1 cellular context compared by ENCODE assay signal in the genomic region with DNA sequence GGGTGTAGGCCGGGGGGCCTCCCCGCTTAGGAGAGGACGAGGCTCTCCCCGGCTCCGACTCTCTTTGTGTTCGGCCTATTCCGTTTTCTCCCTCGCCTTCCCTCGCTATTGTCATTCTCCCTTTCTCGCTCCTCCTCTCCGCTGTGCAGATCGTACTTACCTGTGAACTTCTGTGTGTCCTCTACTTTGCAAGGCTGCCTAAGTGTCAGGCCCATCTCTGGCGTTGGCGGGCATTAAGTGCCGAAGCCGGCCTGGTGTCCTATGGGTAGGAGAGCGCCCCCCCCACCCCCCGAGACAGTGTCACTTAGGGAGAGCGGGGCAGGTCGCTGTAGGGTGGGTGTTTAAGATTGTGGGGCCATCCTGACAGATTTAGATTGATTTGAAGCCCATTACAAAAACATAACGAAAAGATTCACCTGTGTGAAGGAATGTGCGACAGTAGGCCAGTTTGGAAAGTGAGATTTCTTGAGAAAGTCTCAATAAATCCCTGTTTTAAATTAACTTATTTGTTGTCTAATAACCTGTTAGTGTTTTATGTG.
TF ChIP-seq lines count a peak whose summit lies in the region.

No MANE protein-coding gene starts in this region.

TF ChIP-seq in K562, 482 proteins besides CTCF, POLR2A, EP300 and RAD21 (continued from another document and continues in another):
- TF ChIP-seq, protein P1, sequence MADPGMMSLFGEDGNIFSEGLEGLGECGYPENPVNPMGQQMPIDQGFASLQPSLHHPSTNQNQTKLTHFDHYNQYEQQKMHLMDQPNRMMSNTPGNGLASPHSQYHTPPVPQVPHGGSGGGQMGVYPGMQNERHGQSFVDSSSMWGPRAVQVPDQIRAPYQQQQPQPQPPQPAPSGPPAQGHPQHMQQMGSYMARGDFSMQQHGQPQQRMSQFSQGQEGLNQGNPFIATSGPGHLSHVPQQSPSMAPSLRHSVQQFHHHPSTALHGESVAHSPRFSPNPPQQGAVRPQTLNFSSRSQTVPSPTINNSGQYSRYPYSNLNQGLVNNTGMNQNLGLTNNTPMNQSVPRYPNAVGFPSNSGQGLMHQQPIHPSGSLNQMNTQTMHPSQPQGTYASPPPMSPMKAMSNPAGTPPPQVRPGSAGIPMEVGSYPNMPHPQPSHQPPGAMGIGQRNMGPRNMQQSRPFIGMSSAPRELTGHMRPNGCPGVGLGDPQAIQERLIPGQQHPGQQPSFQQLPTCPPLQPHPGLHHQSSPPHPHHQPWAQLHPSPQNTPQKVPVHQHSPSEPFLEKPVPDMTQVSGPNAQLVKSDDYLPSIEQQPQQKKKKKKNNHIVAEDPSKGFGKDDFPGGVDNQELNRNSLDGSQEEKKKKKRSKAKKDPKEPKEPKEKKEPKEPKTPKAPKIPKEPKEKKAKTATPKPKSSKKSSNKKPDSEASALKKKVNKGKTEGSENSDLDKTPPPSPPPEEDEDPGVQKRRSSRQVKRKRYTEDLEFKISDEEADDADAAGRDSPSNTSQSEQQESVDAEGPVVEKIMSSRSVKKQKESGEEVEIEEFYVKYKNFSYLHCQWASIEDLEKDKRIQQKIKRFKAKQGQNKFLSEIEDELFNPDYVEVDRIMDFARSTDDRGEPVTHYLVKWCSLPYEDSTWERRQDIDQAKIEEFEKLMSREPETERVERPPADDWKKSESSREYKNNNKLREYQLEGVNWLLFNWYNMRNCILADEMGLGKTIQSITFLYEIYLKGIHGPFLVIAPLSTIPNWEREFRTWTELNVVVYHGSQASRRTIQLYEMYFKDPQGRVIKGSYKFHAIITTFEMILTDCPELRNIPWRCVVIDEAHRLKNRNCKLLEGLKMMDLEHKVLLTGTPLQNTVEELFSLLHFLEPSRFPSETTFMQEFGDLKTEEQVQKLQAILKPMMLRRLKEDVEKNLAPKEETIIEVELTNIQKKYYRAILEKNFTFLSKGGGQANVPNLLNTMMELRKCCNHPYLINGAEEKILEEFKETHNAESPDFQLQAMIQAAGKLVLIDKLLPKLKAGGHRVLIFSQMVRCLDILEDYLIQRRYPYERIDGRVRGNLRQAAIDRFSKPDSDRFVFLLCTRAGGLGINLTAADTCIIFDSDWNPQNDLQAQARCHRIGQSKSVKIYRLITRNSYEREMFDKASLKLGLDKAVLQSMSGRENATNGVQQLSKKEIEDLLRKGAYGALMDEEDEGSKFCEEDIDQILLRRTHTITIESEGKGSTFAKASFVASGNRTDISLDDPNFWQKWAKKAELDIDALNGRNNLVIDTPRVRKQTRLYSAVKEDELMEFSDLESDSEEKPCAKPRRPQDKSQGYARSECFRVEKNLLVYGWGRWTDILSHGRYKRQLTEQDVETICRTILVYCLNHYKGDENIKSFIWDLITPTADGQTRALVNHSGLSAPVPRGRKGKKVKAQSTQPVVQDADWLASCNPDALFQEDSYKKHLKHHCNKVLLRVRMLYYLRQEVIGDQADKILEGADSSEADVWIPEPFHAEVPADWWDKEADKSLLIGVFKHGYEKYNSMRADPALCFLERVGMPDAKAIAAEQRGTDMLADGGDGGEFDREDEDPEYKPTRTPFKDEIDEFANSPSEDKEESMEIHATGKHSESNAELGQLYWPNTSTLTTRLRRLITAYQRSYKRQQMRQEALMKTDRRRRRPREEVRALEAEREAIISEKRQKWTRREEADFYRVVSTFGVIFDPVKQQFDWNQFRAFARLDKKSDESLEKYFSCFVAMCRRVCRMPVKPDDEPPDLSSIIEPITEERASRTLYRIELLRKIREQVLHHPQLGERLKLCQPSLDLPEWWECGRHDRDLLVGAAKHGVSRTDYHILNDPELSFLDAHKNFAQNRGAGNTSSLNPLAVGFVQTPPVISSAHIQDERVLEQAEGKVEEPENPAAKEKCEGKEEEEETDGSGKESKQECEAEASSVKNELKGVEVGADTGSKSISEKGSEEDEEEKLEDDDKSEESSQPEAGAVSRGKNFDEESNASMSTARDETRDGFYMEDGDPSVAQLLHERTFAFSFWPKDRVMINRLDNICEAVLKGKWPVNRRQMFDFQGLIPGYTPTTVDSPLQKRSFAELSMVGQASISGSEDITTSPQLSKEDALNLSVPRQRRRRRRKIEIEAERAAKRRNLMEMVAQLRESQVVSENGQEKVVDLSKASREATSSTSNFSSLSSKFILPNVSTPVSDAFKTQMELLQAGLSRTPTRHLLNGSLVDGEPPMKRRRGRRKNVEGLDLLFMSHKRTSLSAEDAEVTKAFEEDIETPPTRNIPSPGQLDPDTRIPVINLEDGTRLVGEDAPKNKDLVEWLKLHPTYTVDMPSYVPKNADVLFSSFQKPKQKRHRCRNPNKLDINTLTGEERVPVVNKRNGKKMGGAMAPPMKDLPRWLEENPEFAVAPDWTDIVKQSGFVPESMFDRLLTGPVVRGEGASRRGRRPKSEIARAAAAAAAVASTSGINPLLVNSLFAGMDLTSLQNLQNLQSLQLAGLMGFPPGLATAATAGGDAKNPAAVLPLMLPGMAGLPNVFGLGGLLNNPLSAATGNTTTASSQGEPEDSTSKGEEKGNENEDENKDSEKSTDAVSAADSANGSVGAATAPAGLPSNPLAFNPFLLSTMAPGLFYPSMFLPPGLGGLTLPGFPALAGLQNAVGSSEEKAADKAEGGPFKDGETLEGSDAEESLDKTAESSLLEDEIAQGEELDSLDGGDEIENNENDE (IDR thresholded peaks at IDR 0.05; ENCODE audit: low read depth, low read length), result no peak
- TF ChIP-seq MCM3 (IDR thresholded peaks at IDR 0.05) (no peak), PML (IDR thresholded peaks at IDR 0.05; ENCODE audit: low read length) (no peak), PHF8 (IDR thresholded peaks at IDR 0.05; ENCODE audit: borderline replicate concordance, low read length) (no peak; the same call in 1 of the 2 replicates), CBX1 (IDR thresholded peaks at IDR 0.05; ENCODE audit: low read depth) (no peak), POLR2G (IDR thresholded peaks at IDR 0.05; ENCODE audit: low read depth, low read length) (no peak), ZNF408 (CRISPR knock-in tag; IDR thresholded peaks at IDR 0.05; ENCODE audit: low read depth) (no peak), EWSR1 (IDR thresholded peaks at IDR 0.05; ENCODE audit: borderline replicate concordance, low read depth, partially characterized antibody) (no peak), OTX1 (CRISPR knock-in tag; IDR thresholded peaks at IDR 0.05) (peak; percentile 16; the same call in 1 of the 2 replicates), PHB (CRISPR knock-in tag; IDR thresholded peaks at IDR 0.05) (no peak), CHD4 (IDR thresholded peaks at IDR 0.05; ENCODE audit: insufficient read depth, insufficient replicate concordance, low read depth, low read length, poor library complexity, severe bottlenecking) (no peak), RAD51 (IDR thresholded peaks at IDR 0.05; ENCODE audit: borderline replicate concordance, low read depth) (no peak; the same call in 1 of the 2 replicates), TBP (optimal IDR thresholded peaks at IDR 0.05; ENCODE audit: low read depth, low read length) (peak; percentile 34), MCM2 (IDR thresholded peaks at IDR 0.05; ENCODE audit: low read depth) (no peak), ZNF12 (CRISPR knock-in tag; IDR thresholded peaks at IDR 0.05) (no peak), POLR2AphosphoS2 (IDR thresholded peaks at IDR 0.05; ENCODE audit: low read length) (no peak), ZNF316 (IDR thresholded peaks at IDR 0.05) (no peak), HNRNPUL1 (IDR thresholded peaks at IDR 0.05; ENCODE audit: low read length) (0 out of 2 replicates have a peak, but pooled peaks have one; percentile 34)
- TF ChIP-seq, protein P2, sequence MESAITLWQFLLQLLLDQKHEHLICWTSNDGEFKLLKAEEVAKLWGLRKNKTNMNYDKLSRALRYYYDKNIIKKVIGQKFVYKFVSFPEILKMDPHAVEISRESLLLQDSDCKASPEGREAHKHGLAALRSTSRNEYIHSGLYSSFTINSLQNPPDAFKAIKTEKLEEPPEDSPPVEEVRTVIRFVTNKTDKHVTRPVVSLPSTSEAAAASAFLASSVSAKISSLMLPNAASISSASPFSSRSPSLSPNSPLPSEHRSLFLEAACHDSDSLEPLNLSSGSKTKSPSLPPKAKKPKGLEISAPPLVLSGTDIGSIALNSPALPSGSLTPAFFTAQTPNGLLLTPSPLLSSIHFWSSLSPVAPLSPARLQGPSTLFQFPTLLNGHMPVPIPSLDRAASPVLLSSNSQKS (CRISPR knock-in tag; IDR thresholded peaks at IDR 0.05), result no peak
- TF ChIP-seq, protein P3, sequence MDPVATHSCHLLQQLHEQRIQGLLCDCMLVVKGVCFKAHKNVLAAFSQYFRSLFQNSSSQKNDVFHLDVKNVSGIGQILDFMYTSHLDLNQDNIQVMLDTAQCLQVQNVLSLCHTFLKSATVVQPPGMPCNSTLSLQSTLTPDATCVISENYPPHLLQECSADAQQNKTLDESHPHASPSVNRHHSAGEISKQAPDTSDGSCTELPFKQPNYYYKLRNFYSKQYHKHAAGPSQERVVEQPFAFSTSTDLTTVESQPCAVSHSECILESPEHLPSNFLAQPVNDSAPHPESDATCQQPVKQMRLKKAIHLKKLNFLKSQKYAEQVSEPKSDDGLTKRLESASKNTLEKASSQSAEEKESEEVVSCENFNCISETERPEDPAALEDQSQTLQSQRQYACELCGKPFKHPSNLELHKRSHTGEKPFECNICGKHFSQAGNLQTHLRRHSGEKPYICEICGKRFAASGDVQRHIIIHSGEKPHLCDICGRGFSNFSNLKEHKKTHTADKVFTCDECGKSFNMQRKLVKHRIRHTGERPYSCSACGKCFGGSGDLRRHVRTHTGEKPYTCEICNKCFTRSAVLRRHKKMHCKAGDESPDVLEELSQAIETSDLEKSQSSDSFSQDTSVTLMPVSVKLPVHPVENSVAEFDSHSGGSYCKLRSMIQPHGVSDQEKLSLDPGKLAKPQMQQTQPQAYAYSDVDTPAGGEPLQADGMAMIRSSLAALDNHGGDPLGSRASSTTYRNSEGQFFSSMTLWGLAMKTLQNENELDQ (CRISPR knock-in tag; IDR thresholded peaks at IDR 0.05; ENCODE audit: borderline replicate concordance), result peak; percentile 54; the same call in 1 of the 2 replicates
- TF ChIP-seq, protein P4, sequence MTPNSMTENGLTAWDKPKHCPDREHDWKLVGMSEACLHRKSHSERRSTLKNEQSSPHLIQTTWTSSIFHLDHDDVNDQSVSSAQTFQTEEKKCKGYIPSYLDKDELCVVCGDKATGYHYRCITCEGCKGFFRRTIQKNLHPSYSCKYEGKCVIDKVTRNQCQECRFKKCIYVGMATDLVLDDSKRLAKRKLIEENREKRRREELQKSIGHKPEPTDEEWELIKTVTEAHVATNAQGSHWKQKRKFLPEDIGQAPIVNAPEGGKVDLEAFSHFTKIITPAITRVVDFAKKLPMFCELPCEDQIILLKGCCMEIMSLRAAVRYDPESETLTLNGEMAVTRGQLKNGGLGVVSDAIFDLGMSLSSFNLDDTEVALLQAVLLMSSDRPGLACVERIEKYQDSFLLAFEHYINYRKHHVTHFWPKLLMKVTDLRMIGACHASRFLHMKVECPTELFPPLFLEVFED (CRISPR knock-in tag; conservative IDR thresholded peaks at IDR 0.05), result peak; percentile 74; the same call in 1 of the 2 replicates
- TF ChIP-seq, protein P5, sequence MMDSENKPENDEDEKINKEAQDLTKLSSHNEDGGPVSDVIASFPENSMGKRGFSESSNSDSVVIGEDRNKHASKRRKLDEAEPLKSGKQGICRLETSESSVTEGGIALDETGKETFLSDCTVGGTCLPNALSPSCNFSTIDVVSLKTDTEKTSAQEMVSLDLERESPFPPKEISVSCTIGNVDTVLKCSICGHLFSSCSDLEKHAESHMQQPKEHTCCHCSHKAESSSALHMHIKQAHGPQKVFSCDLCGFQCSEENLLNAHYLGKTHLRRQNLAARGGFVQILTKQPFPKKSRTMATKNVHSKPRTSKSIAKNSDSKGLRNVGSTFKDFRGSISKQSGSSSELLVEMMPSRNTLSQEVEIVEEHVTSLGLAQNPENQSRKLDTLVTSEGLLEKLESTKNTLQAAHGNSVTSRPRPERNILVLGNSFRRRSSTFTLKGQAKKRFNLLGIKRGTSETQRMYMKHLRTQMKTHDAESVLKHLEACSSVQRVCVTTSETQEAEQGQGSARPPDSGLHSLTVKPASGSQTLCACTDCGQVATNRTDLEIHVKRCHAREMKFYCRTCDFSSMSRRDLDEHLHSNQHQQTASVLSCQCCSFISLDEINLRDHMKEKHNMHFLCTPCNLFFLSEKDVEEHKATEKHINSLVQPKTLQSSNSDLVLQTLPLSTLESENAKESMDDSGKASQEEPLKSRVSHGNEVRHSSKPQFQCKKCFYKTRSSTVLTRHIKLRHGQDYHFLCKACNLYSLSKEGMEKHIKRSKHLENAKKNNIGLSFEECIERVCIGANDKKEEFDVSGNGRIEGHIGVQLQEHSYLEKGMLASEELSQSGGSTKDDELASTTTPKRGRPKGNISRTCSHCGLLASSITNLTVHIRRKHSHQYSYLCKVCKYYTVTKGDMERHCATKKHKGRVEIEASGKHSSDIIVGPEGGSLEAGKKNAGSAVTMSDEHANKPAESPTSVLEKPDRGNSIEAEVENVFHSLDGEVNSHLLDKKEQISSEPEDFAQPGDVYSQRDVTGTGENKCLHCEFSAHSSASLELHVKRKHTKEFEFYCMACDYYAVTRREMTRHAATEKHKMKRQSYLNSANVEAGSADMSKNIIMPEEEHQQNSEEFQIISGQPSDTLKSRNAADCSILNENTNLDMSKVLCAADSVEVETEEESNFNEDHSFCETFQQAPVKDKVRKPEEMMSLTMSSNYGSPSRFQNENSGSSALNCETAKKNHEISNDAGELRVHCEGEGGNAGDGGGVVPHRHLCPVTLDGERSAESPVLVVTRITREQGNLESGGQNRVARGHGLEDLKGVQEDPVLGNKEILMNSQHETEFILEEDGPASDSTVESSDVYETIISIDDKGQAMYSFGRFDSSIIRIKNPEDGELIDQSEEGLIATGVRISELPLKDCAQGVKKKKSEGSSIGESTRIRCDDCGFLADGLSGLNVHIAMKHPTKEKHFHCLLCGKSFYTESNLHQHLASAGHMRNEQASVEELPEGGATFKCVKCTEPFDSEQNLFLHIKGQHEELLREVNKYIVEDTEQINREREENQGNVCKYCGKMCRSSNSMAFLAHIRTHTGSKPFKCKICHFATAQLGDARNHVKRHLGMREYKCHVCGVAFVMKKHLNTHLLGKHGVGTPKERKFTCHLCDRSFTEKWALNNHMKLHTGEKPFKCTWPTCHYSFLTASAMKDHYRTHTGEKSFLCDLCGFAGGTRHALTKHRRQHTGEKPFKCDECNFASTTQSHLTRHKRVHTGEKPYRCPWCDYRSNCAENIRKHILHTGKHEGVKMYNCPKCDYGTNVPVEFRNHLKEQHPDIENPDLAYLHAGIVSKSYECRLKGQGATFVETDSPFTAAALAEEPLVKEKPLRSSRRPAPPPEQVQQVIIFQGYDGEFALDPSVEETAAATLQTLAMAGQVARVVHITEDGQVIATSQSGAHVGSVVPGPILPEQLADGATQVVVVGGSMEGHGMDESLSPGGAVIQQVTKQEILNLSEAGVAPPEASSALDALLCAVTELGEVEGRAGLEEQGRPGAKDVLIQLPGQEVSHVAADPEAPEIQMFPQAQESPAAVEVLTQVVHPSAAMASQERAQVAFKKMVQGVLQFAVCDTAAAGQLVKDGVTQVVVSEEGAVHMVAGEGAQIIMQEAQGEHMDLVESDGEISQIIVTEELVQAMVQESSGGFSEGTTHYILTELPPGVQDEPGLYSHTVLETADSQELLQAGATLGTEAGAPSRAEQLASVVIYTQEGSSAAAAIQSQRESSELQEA (IDR thresholded peaks at IDR 0.05; ENCODE audit: low read depth), result no peak
- TF ChIP-seq, protein P6, sequence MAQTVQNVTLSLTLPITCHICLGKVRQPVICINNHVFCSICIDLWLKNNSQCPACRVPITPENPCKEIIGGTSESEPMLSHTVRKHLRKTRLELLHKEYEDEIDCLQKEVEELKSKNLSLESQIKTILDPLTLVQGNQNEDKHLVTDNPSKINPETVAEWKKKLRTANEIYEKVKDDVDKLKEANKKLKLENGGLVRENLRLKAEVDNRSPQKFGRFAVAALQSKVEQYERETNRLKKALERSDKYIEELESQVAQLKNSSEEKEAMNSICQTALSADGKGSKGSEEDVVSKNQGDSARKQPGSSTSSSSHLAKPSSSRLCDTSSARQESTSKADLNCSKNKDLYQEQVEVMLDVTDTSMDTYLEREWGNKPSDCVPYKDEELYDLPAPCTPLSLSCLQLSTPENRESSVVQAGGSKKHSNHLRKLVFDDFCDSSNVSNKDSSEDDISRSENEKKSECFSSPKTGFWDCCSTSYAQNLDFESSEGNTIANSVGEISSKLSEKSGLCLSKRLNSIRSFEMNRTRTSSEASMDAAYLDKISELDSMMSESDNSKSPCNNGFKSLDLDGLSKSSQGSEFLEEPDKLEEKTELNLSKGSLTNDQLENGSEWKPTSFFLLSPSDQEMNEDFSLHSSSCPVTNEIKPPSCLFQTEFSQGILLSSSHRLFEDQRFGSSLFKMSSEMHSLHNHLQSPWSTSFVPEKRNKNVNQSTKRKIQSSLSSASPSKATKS (CRISPR knock-in tag; IDR thresholded peaks at IDR 0.05), result no peak
